In genomic region chrY:17563114-17563513, GRCh38 we compare ENCODE assay signal across 4 cellular contexts.
DNase-seq lines count a peak whose midpoint lies in the region; ATAC-seq, FAIRE-seq and TF ChIP-seq lines count a peak whose summit lies in the region.
"Not testable (repeated sequence)": the region's sequence is repeated elsewhere in the genome, so short reads cannot be mapped to it uniquely, and the experiment has no call there.

No MANE protein-coding gene starts in this region.

- not testable (repeated sequence) for H2AFZ ChIP-seq in GM23338

- not testable (repeated sequence) for DNase-seq in A549 (ENCODE audit: low read depth in 1 of 2, low spot score in 1 of 2); GM12891 (ENCODE audit: insufficient read length, low spot score); GM23338 (ENCODE audit: low spot score); WTC11 (ENCODE audit: low spot score)

- not testable (repeated sequence) for H3K4me3 Mint-ChIP-seq in GM23338, WTC11

- not testable (repeated sequence) for H4K20me1 ChIP-seq in GM23338 (replicated peaks; ENCODE audit: insufficient read depth)

- H3K4me2 ChIP-seq in A549, GM23338: not testable (repeated sequence)

- not testable (repeated sequence) for TF ChIP-seq POLR2A in A549 (IDR thresholded peaks at IDR 0.05; ENCODE audit: low read length); GM12891 (IDR thresholded peaks at IDR 0.05; ENCODE audit: low read depth, low read length)

- H3K4me1 Mint-ChIP-seq in GM23338, WTC11: not testable (repeated sequence)

- H3K4me3 ChIP-seq in A549, GM23338: not testable (repeated sequence)

- not testable (repeated sequence) for H3K27ac ChIP-seq in A549; GM23338 (ENCODE audit: low read depth)

- TF ChIP-seq RAD21 in A549 (conservative IDR thresholded peaks at IDR 0.05 in 1 of 2, IDR thresholded peaks at IDR 0.05 in 1 of 2) = not testable (repeated sequence)

- not testable (repeated sequence) for H3K9me3 Mint-ChIP-seq in GM23338, WTC11

- not testable (repeated sequence) for H3K9me3 ChIP-seq in A549

- not testable (repeated sequence) for H3K9me2 ChIP-seq in GM23338 (ENCODE audit: insufficient read depth)

- H3K36me3 ChIP-seq in GM23338 (ENCODE audit: insufficient read depth) = not testable (repeated sequence)

- not testable (repeated sequence) for H3K79me2 ChIP-seq in GM23338 (replicated peaks; ENCODE audit: insufficient read depth)

- H3K4me1 ChIP-seq in A549; GM23338 (ENCODE audit: insufficient read depth): not testable (repeated sequence)

- not testable (repeated sequence) for H3K27ac Mint-ChIP-seq in GM23338, WTC11

- not testable (repeated sequence) for TF ChIP-seq EP300 in A549 (IDR thresholded peaks at IDR 0.05)

- H3K27me3 Mint-ChIP-seq in GM23338 (ENCODE audit: insufficient read depth, low read depth, poor library complexity); WTC11 (ENCODE audit: low read depth): not testable (repeated sequence)

- H3K36me3 Mint-ChIP-seq in GM23338 (ENCODE audit: low read depth); WTC11: not testable (repeated sequence)

- ATAC-seq in A549 = peak; percentile 32 to 62; a peak in 3 of 6 replicates
- ATAC-seq in GM23338 = peak; percentile 53; the same call in 2 of the 3 replicates
- peak; percentile 71 for ATAC-seq in WTC11

- CTCF ChIA-PET in A549 (lab: Yijun Ruan, JAX); WTC11 (lab: Charles Lee): not testable (repeated sequence)

- POLR2A ChIA-PET in A549 (lab: Yijun Ruan, JAX); WTC11 (lab: Charles Lee): not testable (repeated sequence)

- FAIRE-seq in A549 (lab: Jason Lieb, UNC) = not testable (repeated sequence)
- peak; percentile 23 for FAIRE-seq in GM12891 (lab: Jason Lieb, UNC)

- WGBS in A549 (ENCODE audit: missing lambda C conversion rate) = no CpG with 5 or more reads among the region's 21 CpGs

- TF ChIP-seq CTCF in A549 (IDR thresholded peaks at IDR 0.05); GM23338 (conservative IDR thresholded peaks at IDR 0.05; ENCODE audit: low read depth in 2 of 2); WTC11 (IDR thresholded peaks at IDR 0.05): not testable (repeated sequence)

- not testable (repeated sequence) for H3K27me3 ChIP-seq in GM23338 (ENCODE audit: insufficient read depth)

- H3F3A ChIP-seq in GM23338 (replicated peaks; ENCODE audit: low read depth) = not testable (repeated sequence)
